13 cellular contexts compared by ENCODE assay signal in the genomic region with DNA sequence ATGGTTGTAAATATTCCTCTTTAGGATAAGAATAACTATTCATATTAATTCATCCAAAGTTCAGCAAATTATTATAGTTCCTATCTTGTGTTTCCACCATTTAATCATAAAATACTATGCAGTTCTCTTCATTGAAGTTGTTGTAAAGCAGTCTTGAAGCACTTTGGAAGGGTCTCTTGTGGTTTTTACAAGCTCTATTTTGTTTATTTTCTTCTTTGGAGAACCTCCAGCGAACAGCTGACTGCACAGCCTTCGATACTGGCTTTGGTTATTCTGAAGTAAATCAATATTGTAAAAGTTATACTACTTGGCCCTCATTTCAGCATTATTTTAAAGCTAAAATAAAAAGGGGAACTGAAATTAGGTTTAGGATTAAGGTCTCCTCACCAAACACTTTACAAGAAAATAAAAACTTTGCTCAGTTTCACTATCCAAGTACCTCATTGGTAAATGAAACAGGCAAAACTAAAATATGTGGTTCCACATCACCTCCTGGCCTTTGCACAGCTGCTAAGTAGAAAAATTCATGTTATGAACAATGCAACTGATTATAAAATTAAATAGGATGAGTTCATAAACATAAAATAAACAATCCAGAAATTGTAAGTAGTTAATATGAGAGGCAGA.
DNase-seq lines count a peak whose midpoint lies in the region; ATAC-seq, FAIRE-seq and TF ChIP-seq lines count a peak whose summit lies in the region.
"Had no signal": no experiment of that assay in that cellular context is flagged by ENCODE, and none has a peak within 500 bp of the region (broad histone marks: within the 10 kb centered on the region; RNA-seq: fewer than 3 reads in every experiment).

No MANE protein-coding gene starts in this region.

- TF ChIP-seq POLR2A in GM12891 (IDR thresholded peaks at IDR 0.05; ENCODE audit: low read depth, low read length): no peak

- H3K27me3 Mint-ChIP-seq in activated T-helper 17 cell treated with anti-CD3 and anti-CD28 coated beads, Interleukin-2, amount 50 U/mL, for 72 hours: no peaks in the 10 kb centered on the region
- H3K27me3 Mint-ChIP-seq: activated naive CD4-positive, alpha-beta T cell treated with anti-CD3 and anti-CD28 coated beads, Interleukin-2, amount 50 U/mL, for 24 hours had no signal

- no peak for FAIRE-seq in GM12891 (lab: Jason Lieb, UNC)
- FAIRE-seq: islet of Langerhans had no signal

- peaks cover 16% of the 10 kb centered on the region for H3K9me3 Mint-ChIP-seq in activated T-helper 17 cell treated with anti-CD3 and anti-CD28 coated beads, Interleukin-2, amount 50 U/mL, for 72 hours

- peak; percentile 91 for ATAC-seq in GM19397 (IDR thresholded peaks at IDR 0.05; ENCODE audit: unreplicated experiment)
- peak; percentile 86 for ATAC-seq in HG02884 (IDR thresholded peaks at IDR 0.05; ENCODE audit: unreplicated experiment)
- no peak for ATAC-seq in activated T-helper 17 cell treated with anti-CD3 and anti-CD28 coated beads, Interleukin-2, amount 50 U/mL, for 72 hours (replicated peaks)

- H3K36me3 Mint-ChIP-seq in activated T-helper 17 cell treated with anti-CD3 and anti-CD28 coated beads, Interleukin-2, amount 50 U/mL, for 72 hours (ENCODE audit: low read depth): no peaks in the 10 kb centered on the region
- H3K36me3 Mint-ChIP-seq: activated naive CD4-positive, alpha-beta T cell treated with anti-CD3 and anti-CD28 coated beads, Interleukin-2, amount 50 U/mL, for 24 hours had no signal

- no peak overlapping the region for H3K4me3 Mint-ChIP-seq in activated T-helper 17 cell treated with anti-CD3 and anti-CD28 coated beads, Interleukin-2, amount 50 U/mL, for 72 hours
- H3K4me3 Mint-ChIP-seq: activated naive CD4-positive, alpha-beta T cell treated with anti-CD3 and anti-CD28 coated beads, Interleukin-2, amount 50 U/mL, for 24 hours had no signal

- no peak overlapping the region for H3K27ac Mint-ChIP-seq in activated T-helper 17 cell treated with anti-CD3 and anti-CD28 coated beads, Interleukin-2, amount 50 U/mL, for 72 hours
- H3K27ac Mint-ChIP-seq: activated naive CD4-positive, alpha-beta T cell treated with anti-CD3 and anti-CD28 coated beads, Interleukin-2, amount 50 U/mL, for 24 hours had no signal

- DNase-seq in GM12891 (ENCODE audit: insufficient read length, low spot score) (no peak), LHCN-M2 (ENCODE audit: low read depth) (peak; percentile 9), islet precursor cell (no peak), NCI-H2107 (lab: John Stamatoyannopoulos, UW) (no peak)
- DNase-seq in activated naive CD4-positive, alpha-beta T cell treated with Interleukin-2 at 50 U/mL for 16 hours: no peak
- DNase-seq: activated CD4-positive, alpha-beta T cell treated with anti-CD3 and anti-CD28 coated beads, Interleukin-2, amount 50 U/mL, for 48 hours; NCI-H524 treated with DMSO at 0.1 percent for 48 hours; sigmoid colon had no signal

- H3K4me1 Mint-ChIP-seq in activated T-helper 17 cell treated with anti-CD3 and anti-CD28 coated beads, Interleukin-2, amount 50 U/mL, for 72 hours: no peaks in the 10 kb centered on the region
- H3K4me1 Mint-ChIP-seq: activated naive CD4-positive, alpha-beta T cell treated with anti-CD3 and anti-CD28 coated beads, Interleukin-2, amount 50 U/mL, for 24 hours had no signal

TF ChIP-seq in GM12891, 5 proteins besides CTCF, POLR2A, EP300 and RAD21:
- peak; percentile 91 for TF ChIP-seq SPI1 (IDR thresholded peaks at IDR 0.05; ENCODE audit: low read depth, low read length)
- TF ChIP-seq TAF1 (IDR thresholded peaks at IDR 0.05; ENCODE audit: low read depth, low read length): no peak
